8 cellular contexts compared by ENCODE assay signal in the genomic region with DNA sequence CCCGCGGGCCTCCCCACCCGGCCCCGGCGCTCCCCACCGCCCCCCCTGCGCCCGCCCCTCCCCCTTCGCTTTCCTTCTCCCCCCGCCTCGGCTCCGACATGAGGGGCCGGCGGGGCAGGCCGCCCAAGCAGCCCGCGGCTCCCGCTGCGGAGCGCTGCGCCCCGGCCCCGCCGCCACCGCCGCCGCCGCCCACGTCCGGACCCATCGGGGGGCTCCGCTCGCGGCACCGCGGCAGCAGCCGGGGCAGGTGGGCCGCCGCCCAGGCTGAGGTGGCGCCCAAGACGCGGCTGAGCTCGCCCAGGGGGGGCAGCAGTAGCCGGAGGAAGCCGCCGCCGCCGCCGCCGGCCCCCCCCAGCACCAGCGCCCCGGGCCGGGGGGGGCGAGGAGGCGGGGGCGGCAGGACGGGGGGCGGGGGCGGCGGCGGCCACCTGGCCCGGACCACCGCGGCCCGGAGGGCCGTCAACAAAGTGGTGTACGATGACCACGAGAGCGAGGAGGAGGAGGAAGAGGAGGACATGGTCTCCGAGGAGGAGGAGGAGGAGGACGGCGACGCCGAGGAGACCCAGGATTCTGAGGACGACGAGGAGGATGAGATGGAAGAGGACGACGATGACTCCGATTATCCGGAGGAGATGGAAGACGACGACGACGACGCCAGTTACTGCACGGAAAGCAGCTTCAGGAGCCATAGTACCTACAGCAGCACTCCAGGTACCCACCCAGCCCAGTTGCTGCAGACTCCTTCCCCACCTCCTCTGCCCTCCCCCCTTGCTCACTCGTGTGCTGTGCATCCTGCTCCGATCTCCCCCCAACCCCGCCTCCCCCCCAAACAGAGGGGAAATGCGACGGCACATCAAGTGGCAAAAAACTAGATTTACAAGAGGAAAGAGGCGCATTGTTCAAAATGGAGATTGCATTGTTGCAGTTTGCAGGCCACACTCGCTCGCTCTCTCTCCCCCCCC. TPM values are rescaled to one million over a fixed set of nuclear protein-coding genes. Genes with fewer than 3 reads are reported as not detected.
DNase-seq lines count a peak whose midpoint lies in the region; ATAC-seq and TF ChIP-seq lines count a peak whose summit lies in the region.
"Not testable (repeated sequence)": the region's sequence is repeated elsewhere in the genome, so short reads cannot be mapped to it uniquely, and the experiment has no call there.

No MANE protein-coding gene starts in this region.

- not testable (repeated sequence) for H3F3A ChIP-seq in MM.1S (ENCODE audit: insufficient read depth, low read length)

- peak overlapping the region; percentile 18; the same call in 1 of the 2 replicates for H3K27ac ChIP-seq in MM.1S (ENCODE audit: low read length)
- H3K27ac ChIP-seq in subcutaneous abdominal adipose tissue (ENCODE audit: low read depth, low read length): not testable (repeated sequence)

- peaks cover 50% of the 10 kb centered on the region for H3K79me2 ChIP-seq in MM.1S (ENCODE audit: low read length)

- DNase-seq in GM03348 (ENCODE audit: low spot score) (peak; percentile 73), HEK293T (ENCODE audit: extremely low spot score) (peak; percentile 17), MM.1S (peak; percentile 38), adipocyte (ENCODE audit: low read depth) (peak; percentile 57), Right ventricle myocardium superior (peak; percentile 53), occipital lobe (lab: John Stamatoyannopoulos, UW) (peak; percentile 50)
- peak; percentile 50 for DNase-seq in T-helper 2 cell treated with Interferon-gamma antibody and Interleukin-4, amounts not matched to agents 5 μg/mL and 100 μg/mL, for 36 hours (ENCODE audit: low spot score)

- not testable (repeated sequence) for H3K9me3 Mint-ChIP-seq in T-helper 2 cell treated with Interferon-gamma antibody and Interleukin-4, amounts not matched to agents 5 μg/mL and 100 μg/mL, for 36 hours

- H3K36me3 ChIP-seq in MM.1S (replicated peaks; ENCODE audit: insufficient read depth, low read length); adipocyte (ENCODE audit: control insufficient read depth, insufficient read depth, low read length, severe bottlenecking); subcutaneous abdominal adipose tissue (ENCODE audit: control insufficient read depth in 5 of 5, insufficient read depth in 5 of 5, low read length in 5 of 5): not testable (repeated sequence)

- peak overlapping the region; percentile 98 for H3K4me3 Mint-ChIP-seq in T-helper 2 cell treated with Interferon-gamma antibody and Interleukin-4, amounts not matched to agents 5 μg/mL and 100 μg/mL, for 36 hours

- CTCF ChIA-PET in HEK293T (lab: Yijun Ruan, JAX): interaction anchor here (1.2 kb wide), 1 partner anchor 11 kb away, joined by 3 read pairs; no protein-coding TSS in a partner anchor

- H3K4me3 ChIP-seq in MM.1S (ENCODE audit: low read length) (peak overlapping the region; percentile 90), adipocyte (ENCODE audit: low read length) (peak overlapping the region; percentile 94), subcutaneous abdominal adipose tissue (ENCODE audit: low read depth in 1 of 5, low read length in 5 of 5) (peak overlapping the region; percentile 91 to 99 (median 95))

- H3K27me3 ChIP-seq in MM.1S (replicated peaks; ENCODE audit: insufficient read depth, low read length); adipocyte (replicated peaks; ENCODE audit: control insufficient read depth, insufficient read depth, low read length); subcutaneous abdominal adipose tissue (ENCODE audit: control insufficient read depth in 5 of 5, insufficient read depth in 4 of 5, low read length in 5 of 5): not testable (repeated sequence)

- peaks cover 31% of the 10 kb centered on the region for H3K4me1 Mint-ChIP-seq in T-helper 2 cell treated with Interferon-gamma antibody and Interleukin-4, amounts not matched to agents 5 μg/mL and 100 μg/mL, for 36 hours (ENCODE audit: low read depth)

- not testable (repeated sequence) for H4K20me1 ChIP-seq in MM.1S (ENCODE audit: insufficient read depth, low read length)

- ATAC-seq in Right ventricle myocardium superior (ENCODE audit: poor library complexity): peak; percentile 32

- not testable (repeated sequence) for H3K27me3 Mint-ChIP-seq in T-helper 2 cell treated with Interferon-gamma antibody and Interleukin-4, amounts not matched to agents 5 μg/mL and 100 μg/mL, for 36 hours (ENCODE audit: low read depth)

- not testable (repeated sequence) for H3K9me2 ChIP-seq in MM.1S (replicated peaks; ENCODE audit: insufficient read depth, low read length)

- H2AFZ ChIP-seq in MM.1S (ENCODE audit: low read length): peak overlapping the region; percentile 63; the same call in 1 of the 2 replicates

- TF ChIP-seq CTCF in MM.1S (IDR thresholded peaks at IDR 0.05; ENCODE audit: low read length): not testable (repeated sequence)

- H3K9me3 ChIP-seq in MM.1S (replicated peaks; ENCODE audit: insufficient read depth, low read length); adipocyte (ENCODE audit: control insufficient read depth, low read length); subcutaneous abdominal adipose tissue (ENCODE audit: control insufficient read depth in 5 of 5, low read length in 5 of 5): not testable (repeated sequence)

- peak overlapping the region; percentile 99 for H3K27ac Mint-ChIP-seq in T-helper 2 cell treated with Interferon-gamma antibody and Interleukin-4, amounts not matched to agents 5 μg/mL and 100 μg/mL, for 36 hours

- H3K4me1 ChIP-seq in MM.1S (ENCODE audit: low read length): not testable (repeated sequence)
- peaks cover 22% of the 10 kb centered on the region for H3K4me1 ChIP-seq in adipocyte (ENCODE audit: control insufficient read depth, insufficient read depth, low read length)
- peaks cover 0 to 48% (median 36%) of the 10 kb centered on the region in 5 donors for H3K4me1 ChIP-seq in subcutaneous abdominal adipose tissue (ENCODE audit: control insufficient read depth in 5 of 5, insufficient read depth in 5 of 5, low read length in 5 of 5)

- H3K9ac ChIP-seq in MM.1S (ENCODE audit: low read length): peak overlapping the region; percentile 66
- peak overlapping the region; percentile 87 for H3K9ac ChIP-seq in adipocyte (ENCODE audit: low read length)
- peak overlapping the region in 4 of 5 donors; percentile 55 to 87 (median 68) for H3K9ac ChIP-seq in subcutaneous abdominal adipose tissue (ENCODE audit: low read length in 5 of 5)

- intact Hi-C loops in Right ventricle myocardium superior (cut with DNase I): loop anchor here (10.0 kb wide), 1 partner anchor 111 kb away; the partner anchor contains the start of gene NOL11

- POLR2A ChIA-PET in HEK293T (lab: Yijun Ruan, JAX): interaction anchor here (1.3 kb wide), 2 partner anchors 13 to 26 kb away, joined by 9 to 21 read pairs; no protein-coding TSS in a partner anchor

- H3K36me3 Mint-ChIP-seq in T-helper 2 cell treated with Interferon-gamma antibody and Interleukin-4, amounts not matched to agents 5 μg/mL and 100 μg/mL, for 36 hours (ENCODE audit: low read depth): peaks cover 17% of the 10 kb centered on the region

- H3K4me2 ChIP-seq in MM.1S (ENCODE audit: low read depth, low read length): peak overlapping the region; percentile 95

TF ChIP-seq in HEK293T, 16 proteins besides CTCF, POLR2A, EP300 and RAD21:
- TF ChIP-seq, protein P1, sequence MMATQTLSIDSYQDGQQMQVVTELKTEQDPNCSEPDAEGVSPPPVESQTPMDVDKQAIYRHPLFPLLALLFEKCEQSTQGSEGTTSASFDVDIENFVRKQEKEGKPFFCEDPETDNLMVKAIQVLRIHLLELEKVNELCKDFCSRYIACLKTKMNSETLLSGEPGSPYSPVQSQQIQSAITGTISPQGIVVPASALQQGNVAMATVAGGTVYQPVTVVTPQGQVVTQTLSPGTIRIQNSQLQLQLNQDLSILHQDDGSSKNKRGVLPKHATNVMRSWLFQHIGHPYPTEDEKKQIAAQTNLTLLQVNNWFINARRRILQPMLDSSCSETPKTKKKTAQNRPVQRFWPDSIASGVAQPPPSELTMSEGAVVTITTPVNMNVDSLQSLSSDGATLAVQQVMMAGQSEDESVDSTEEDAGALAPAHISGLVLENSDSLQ (IDR thresholded peaks at IDR 0.05): peak; percentile 35; the same call in 1 of the 2 replicates
- TF ChIP-seq L3MBTL2 (conservative IDR thresholded peaks at IDR 0.05) (peak; percentile 49; the same call in 1 of the 2 replicates), FOXM1 (IDR thresholded peaks at IDR 0.05; ENCODE audit: borderline replicate concordance) (peak; percentile 77; the same call in 1 of the 2 replicates)
TF ChIP-seq in HEK293T: peak in this region for 3; not testable (repeated sequence) for 13.

RNA-seq across cellular contexts. Expression of gene BPTF, which starts 0.6 kb away (rescaled TPM):
- 68.7 TPM for total RNA-seq in Right ventricle myocardium superior
- total RNA-seq in occipital lobe: 144 TPM

Comparison
In these comparisons a context has a peak if more than half of its experiments do, and no peak if none do; other contexts are left out.
1. DNase-seq: peak in every context shown above with its lines; median percentile 73 in GM03348; 57 in adipocyte; 53 in Right ventricle myocardium superior; 50 in T-helper 2 cell treated with Interferon-gamma antibody and Interleukin-4, amounts not matched to agents 5 μg/mL and 100 μg/mL, for 36 hours; 50 in occipital lobe; 38 in MM.1S; 17 in HEK293T.